1 cellular context compared by ENCODE assay signal in genomic region chr17:30256756-30257506, GRCh38.
A peak's percentile ranks its signal among the peaks of the same experiment; 100 is the strongest.
TF ChIP-seq lines count a peak whose summit lies in the region.

No MANE protein-coding gene starts in this region.

TF ChIP-seq in HEK293, 187 proteins besides CTCF, POLR2A, EP300 and RAD21 (continued from another document):
- TF ChIP-seq ZSCAN4 (tag by site-specific recombination; IDR thresholded peaks at IDR 0.05), result no peak
- TF ChIP-seq ZNF354C (tag by site-specific recombination; IDR thresholded peaks at IDR 0.05; ENCODE audit: borderline replicate concordance, low read depth), result no peak
- TF ChIP-seq ZNF311 (tag by site-specific recombination; IDR thresholded peaks at IDR 0.05; ENCODE audit: borderline replicate concordance), result no peak
- no peak for TF ChIP-seq ZNF830 (tag by site-specific recombination; IDR thresholded peaks at IDR 0.05; ENCODE audit: low read depth)
- no peak for TF ChIP-seq EGR2 (tag by site-specific recombination; IDR thresholded peaks at IDR 0.05; ENCODE audit: low read depth)
- TF ChIP-seq, protein P1, sequence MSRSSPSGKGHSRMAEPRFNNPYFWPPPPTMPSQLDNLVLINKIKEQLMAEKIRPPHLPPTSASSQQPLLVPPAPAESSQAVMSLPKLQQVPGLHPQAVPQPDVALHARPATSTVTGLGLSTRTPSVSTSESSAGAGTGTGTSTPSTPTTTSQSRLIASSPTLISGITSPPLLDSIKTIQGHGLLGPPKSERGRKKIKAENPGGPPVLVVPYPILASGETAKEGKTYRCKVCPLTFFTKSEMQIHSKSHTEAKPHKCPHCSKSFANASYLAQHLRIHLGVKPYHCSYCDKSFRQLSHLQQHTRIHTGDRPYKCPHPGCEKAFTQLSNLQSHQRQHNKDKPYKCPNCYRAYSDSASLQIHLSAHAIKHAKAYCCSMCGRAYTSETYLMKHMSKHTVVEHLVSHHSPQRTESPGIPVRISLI (tag by site-specific recombination; IDR thresholded peaks at IDR 0.05), result 0 out of 2 replicates have a peak, but pooled peaks have one; percentile 25
- no peak for TF ChIP-seq ZNF76 (tag by site-specific recombination; IDR thresholded peaks at IDR 0.05; ENCODE audit: borderline replicate concordance, low read depth)
- TF ChIP-seq ZNF629 (tag by site-specific recombination; IDR thresholded peaks at IDR 0.05), result peak; percentile 85
- no peak for TF ChIP-seq ZNF214 (tag by site-specific recombination; IDR thresholded peaks at IDR 0.05; ENCODE audit: borderline replicate concordance)
